13 cellular contexts compared by ENCODE assay signal in genomic region chr4:152099555-152099954, GRCh38.
A peak's percentile ranks its signal among the peaks of the same experiment; 100 is the strongest.
DNase-seq lines count a peak whose midpoint lies in the region; ATAC-seq and FAIRE-seq lines count a peak whose summit lies in the region.
"Had no signal": no experiment of that assay in that cellular context is flagged by ENCODE, and none has a peak within 500 bp of the region (broad histone marks: within the 10 kb centered on the region; RNA-seq: fewer than 3 reads in every experiment).

No MANE protein-coding gene starts in this region.

- peaks cover 5% of the 10 kb centered on the region for H3K36me3 Mint-ChIP-seq in activated CD4-positive, alpha-beta T cell treated with anti-CD3 and anti-CD28 coated beads, Interleukin-2, amount 10 ng/mL, durations not matched to agents 24 days and 14 days (ENCODE audit: low read depth)
- peaks cover 17% of the 10 kb centered on the region for H3K36me3 Mint-ChIP-seq in activated naive CD8-positive, alpha-beta T cell treated with anti-CD3 and anti-CD28 coated beads, Interleukin-2, amount 10 ng/mL, durations not matched to agents 7 days and 5 days

- POLR2A ChIA-PET in activated naive CD8-positive, alpha-beta T cell treated with anti-CD3 and anti-CD28 coated beads, Interleukin-2, amount 10 ng/mL, durations not matched to agents 7 days and 5 days (lab: Charles Lee), result interaction anchor here (1.7 to 2.9 kb wide), 3 partner anchors 9 to 14 kb away, joined by 8 to 18 read pairs (median 16); no protein-coding TSS in a partner anchor

- no peak for DNase-seq in activated CD4-positive, alpha-beta T cell treated with anti-CD3 and anti-CD28 coated beads, Interleukin-2, amount 10 ng/mL, durations not matched to agents 24 days and 14 days
- no peak for DNase-seq in activated CD4-positive, alpha-beta T cell treated with anti-CD3 and anti-CD28 coated beads for 1 hour
- DNase-seq in HTR-8/SVneo (ENCODE audit: insufficient read length, low spot score) (peak; percentile 23), NCI-H1105 treated with DMSO at 0.1 percent for 48 hours (lab: John Stamatoyannopoulos, UW) (no peak), NAMALWA (ENCODE audit: low spot score) (no peak)
- DNase-seq in activated naive CD8-positive, alpha-beta T cell treated with anti-CD3 and anti-CD28 coated beads, Interleukin-2, amount 10 ng/mL, durations not matched to agents 7 days and 5 days, result no peak
- DNase-seq: ACHN, NCI-H1048, NCI-H446 treated with DMSO at 0.1 percent for 48 hours, thyroid gland had no signal

- ATAC-seq in activated naive CD8-positive, alpha-beta T cell treated with anti-CD3 and anti-CD28 coated beads, Interleukin-2, amount 10 ng/mL, durations not matched to agents 7 days and 5 days (ENCODE audit: low read depth), result no peak
- ATAC-seq in HG03025 (IDR thresholded peaks at IDR 0.05; ENCODE audit: low FRiP score, unreplicated experiment), result no peak

- peak overlapping the region in 14 of 21 experiments; percentile 8 to 93 (median 62) for H3K27ac ChIP-seq in skin epidermis
- H3K27ac ChIP-seq: cardiac muscle cell, thyroid gland had no signal

- H3K4me3 ChIP-seq in skin epidermis, result no peak overlapping the region
- H3K4me3 ChIP-seq: cardiac muscle cell, thyroid gland had no signal

- peaks cover 73% of the 10 kb centered on the region for H3K4me1 Mint-ChIP-seq in activated CD4-positive, alpha-beta T cell treated with anti-CD3 and anti-CD28 coated beads, Interleukin-2, amount 10 ng/mL, durations not matched to agents 24 days and 14 days
- H3K4me1 Mint-ChIP-seq in activated naive CD8-positive, alpha-beta T cell treated with anti-CD3 and anti-CD28 coated beads, Interleukin-2, amount 10 ng/mL, durations not matched to agents 7 days and 5 days, result peaks cover 57% of the 10 kb centered on the region

- FAIRE-seq in HTR-8/SVneo (lab: Jason Lieb, UNC), result no peak

- peak overlapping the region; percentile 95 for H3K27ac Mint-ChIP-seq in activated CD4-positive, alpha-beta T cell treated with anti-CD3 and anti-CD28 coated beads, Interleukin-2, amount 10 ng/mL, durations not matched to agents 24 days and 14 days
- H3K27ac Mint-ChIP-seq in activated naive CD8-positive, alpha-beta T cell treated with anti-CD3 and anti-CD28 coated beads, Interleukin-2, amount 10 ng/mL, durations not matched to agents 7 days and 5 days, result peak overlapping the region; percentile 99

- peak overlapping the region; percentile 79 for H3K4me3 Mint-ChIP-seq in activated CD4-positive, alpha-beta T cell treated with anti-CD3 and anti-CD28 coated beads, Interleukin-2, amount 10 ng/mL, durations not matched to agents 24 days and 14 days
- peak overlapping the region; percentile 89 for H3K4me3 Mint-ChIP-seq in activated naive CD8-positive, alpha-beta T cell treated with anti-CD3 and anti-CD28 coated beads, Interleukin-2, amount 10 ng/mL, durations not matched to agents 7 days and 5 days

- no peaks in the 10 kb centered on the region for H3K27me3 Mint-ChIP-seq in activated CD4-positive, alpha-beta T cell treated with anti-CD3 and anti-CD28 coated beads, Interleukin-2, amount 10 ng/mL, durations not matched to agents 24 days and 14 days
- H3K27me3 Mint-ChIP-seq in activated naive CD8-positive, alpha-beta T cell treated with anti-CD3 and anti-CD28 coated beads, Interleukin-2, amount 10 ng/mL, durations not matched to agents 7 days and 5 days, result no peaks in the 10 kb centered on the region

- H3K9me3 Mint-ChIP-seq in activated CD4-positive, alpha-beta T cell treated with anti-CD3 and anti-CD28 coated beads, Interleukin-2, amount 10 ng/mL, durations not matched to agents 24 days and 14 days, result no peaks in the 10 kb centered on the region
- H3K9me3 Mint-ChIP-seq in activated naive CD8-positive, alpha-beta T cell treated with anti-CD3 and anti-CD28 coated beads, Interleukin-2, amount 10 ng/mL, durations not matched to agents 7 days and 5 days, result no peaks in the 10 kb centered on the region

- intact Hi-C loops in activated CD4-positive, alpha-beta T cell treated with anti-CD3 and anti-CD28 coated beads, Interleukin-2, amount 10 ng/mL, durations not matched to agents 24 days and 14 days (cut with micrococcal nuclease), result loop anchor here (10.0 kb wide), 2 partner anchors 215 to 455 kb away; no protein-coding TSS in a partner anchor
